18 cellular contexts compared by ENCODE assay signal in genomic region chr20:51211191-51211590, GRCh38.
"Had no signal": no experiment of that assay in that cellular context is flagged by ENCODE, and none has a peak within 500 bp of the region (broad histone marks: within the 10 kb centered on the region; RNA-seq: fewer than 3 reads in every experiment).

No MANE protein-coding gene starts in this region.

- H3K9me3 ChIP-seq: gastroesophageal sphincter, heart left ventricle, sigmoid colon, thoracic aorta had no signal

- ATAC-seq: activated CD4-positive, alpha-beta T cell treated with anti-CD3 and anti-CD28 coated beads for 36 hours; gastroesophageal sphincter; heart left ventricle; stimulated activated naive B cell treated with anti-CD40 and anti-IgM and Interleukin-4, amounts not matched to agents 10 μg/mL and 1 μg/mL and 100 μg/mL, for 72 hours; WTC11 had no signal

- H2AFZ ChIP-seq: parathyroid adenoma had no signal

- H3K9ac ChIP-seq: parathyroid adenoma had no signal

- H3K79me2 ChIP-seq: parathyroid adenoma had no signal

- H3K4me3 ChIP-seq: dorsolateral prefrontal cortex, gastroesophageal sphincter, heart left ventricle, sigmoid colon, spleen, thoracic aorta had no signal

- H3K27ac ChIP-seq: dorsolateral prefrontal cortex, gastroesophageal sphincter, heart left ventricle, parathyroid adenoma, sigmoid colon, spleen, thoracic aorta had no signal

- DNase-seq: activated CD4-positive, alpha-beta memory T cell treated with anti-CD3 and anti-CD28 coated beads for 36 hours; activated CD4-positive, alpha-beta T cell treated with anti-CD3 and anti-CD28 coated beads for 36 hours; activated gamma-delta T cell treated with Interleukin-2 at 50 U/mL for 16 hours; activated T-cell treated with anti-CD3 and anti-CD28 coated beads for 4 hours; caudate nucleus; dorsolateral prefrontal cortex; heart left ventricle; kidney glomerular epithelial cell; mesendoderm; sigmoid colon; spleen; stimulated activated naive B cell treated with anti-CD40 and anti-IgM and Interleukin-4, amounts not matched to agents 10 μg/mL and 1 μg/mL and 100 μg/mL, for 72 hours; SW 1271; T-helper 2 cell had no signal

- H3K36me3 ChIP-seq: gastroesophageal sphincter, heart left ventricle, sigmoid colon, spleen, thoracic aorta had no signal

- H3K4me1 ChIP-seq: gastroesophageal sphincter, heart left ventricle, parathyroid adenoma, spleen had no signal
